Comparison of ENCODE assay signal across 9 cellular contexts in the genomic region with DNA sequence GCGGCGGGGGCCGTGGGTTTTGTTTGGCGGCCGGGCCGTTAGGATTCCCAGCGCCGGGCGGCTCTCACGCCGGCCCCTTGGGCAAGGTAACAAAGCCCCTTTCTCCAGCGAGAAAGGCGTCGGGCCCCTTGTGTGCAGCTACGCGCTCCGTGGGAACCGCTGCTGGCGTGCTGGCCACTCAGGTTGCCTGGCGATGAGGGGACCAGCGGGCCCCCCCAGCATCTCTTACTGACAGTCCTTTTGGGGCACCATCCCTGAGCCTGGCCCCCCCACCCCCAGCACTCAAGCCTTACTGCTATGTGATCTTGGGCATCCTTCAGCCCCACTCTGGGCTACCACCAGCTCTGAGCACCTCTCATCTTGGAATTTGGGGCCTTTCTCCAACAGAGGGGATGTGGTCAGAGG. TPM values are rescaled to one million over a fixed set of nuclear protein-coding genes. Genes with fewer than 3 reads are reported as not detected.
DNase-seq lines count a peak whose midpoint lies in the region; ATAC-seq and TF ChIP-seq lines count a peak whose summit lies in the region.
"Had no signal": no experiment of that assay in that cellular context is flagged by ENCODE, and none has a peak within 500 bp of the region (broad histone marks: within the 10 kb centered on the region; RNA-seq: fewer than 3 reads in every experiment).

No MANE protein-coding gene starts in this region.

- no peak for TF ChIP-seq POLR2A in body of pancreas (IDR thresholded peaks at IDR 0.05)

- intact Hi-C loops in heart right ventricle (cut with DNase I) = loop anchor here in 4 of 10 donors (5.0 kb wide), 4 partner anchors 34 to 49 kb away; a partner anchor contains a TSS
- intact Hi-C loops in left ventricle myocardium superior (cut with micrococcal nuclease) = no loop called here
- intact Hi-C loops in body of pancreas (cut with DNase I) = no loop called here

- peaks cover 27 to 91% (median 59%) of the 10 kb centered on the region in 9 donors for H3K4me1 ChIP-seq in heart right ventricle
- peaks cover 69% of the 10 kb centered on the region for H3K4me1 ChIP-seq in body of pancreas
- no peaks in the 10 kb centered on the region for H3K4me1 ChIP-seq in urinary bladder (ENCODE audit: insufficient read depth)

- peaks cover 0 to 33% (median 6%) of the 10 kb centered on the region in 7 donors for H3K27me3 ChIP-seq in heart right ventricle
- no peaks in the 10 kb centered on the region for H3K27me3 ChIP-seq in body of pancreas

- DNase-seq in heart right ventricle (no peak), left ventricle myocardium superior (no peak), body of pancreas (peak in 1 of 4 donors; percentile 25), midbrain (lab: John Stamatoyannopoulos, UW) (peak; percentile 9), GM10266 (ENCODE audit: extremely low spot score) (no peak)

- H3K27ac ChIP-seq in heart right ventricle (peak overlapping the region in 9 of 10 donors; percentile 39 to 87 (median 79)), body of pancreas (peak overlapping the region; percentile 89 to 98 (median 93)), urinary bladder (ENCODE audit: low read depth) (no peak overlapping the region)

- H3K4me3 ChIP-seq in heart right ventricle (peak overlapping the region; percentile 33 to 82 (median 66)), body of pancreas (peak overlapping the region; percentile 44 to 68), urinary bladder (ENCODE audit: low read depth, low read length) (peak overlapping the region; percentile 58)

- H3K36me3 ChIP-seq in heart right ventricle = peaks cover 0 to 18% (median 4%) of the 10 kb centered on the region in 9 donors
- H3K36me3 ChIP-seq in body of pancreas (replicated peaks in 1 of 2; ENCODE audit: insufficient read depth in 1 of 2, low read depth in 2 of 2) = no peaks in the 10 kb centered on the region
- no peaks in the 10 kb centered on the region for H3K36me3 ChIP-seq in urinary bladder (ENCODE audit: insufficient read depth)

- TF ChIP-seq CTCF in heart right ventricle (IDR thresholded peaks at IDR 0.05) (no peak), body of pancreas (IDR thresholded peaks at IDR 0.05) (no peak), GM10266 (IDR thresholded peaks at IDR 0.05; ENCODE audit: control insufficient read depth, insufficient read depth, low read depth, missing control alignments) (no peak)

- no peaks in the 10 kb centered on the region for H3K9me3 ChIP-seq in heart right ventricle
- no peaks in the 10 kb centered on the region for H3K9me3 ChIP-seq in body of pancreas

- no peak for ATAC-seq in heart right ventricle
- ATAC-seq in left ventricle myocardium superior = no peak
- no peak for ATAC-seq in body of pancreas
- no peak for ATAC-seq in GM18861 (IDR thresholded peaks at IDR 0.05; ENCODE audit: unreplicated experiment)
- no peak for ATAC-seq in GM19397 (IDR thresholded peaks at IDR 0.05; ENCODE audit: unreplicated experiment)

- WGBS in heart right ventricle, 2 donors = 16% methylated on average over 20 to 21 of the region's 21 CpGs
- WGBS in body of pancreas, 2 donors = 6% methylated on average over 21 of the region's 21 CpGs; no CpG with 5 or more reads in 1 of the 2 donors
- 38% methylated on average over 21 of the region's 21 CpGs for WGBS in urinary bladder

RNA-seq across cellular contexts. Expression of a gene that starts 1.8 kb away (rescaled TPM):
- 10 to 100 TPM in 4 of 10 donors, 1 to 10 TPM in 6; 2.4 to 11.8 (median 9.0) TPM for total RNA-seq in heart right ventricle
- 10 to 100 TPM in 1 of 2 donors, 1 to 10 TPM in 1; 7.2 to 10.8 TPM for polyA plus RNA-seq in heart right ventricle
- total RNA-seq in left ventricle myocardium superior = 6.4 TPM
- total RNA-seq in body of pancreas = 100 to 1,000 TPM in 1 of 2 donors, 10 to 100 TPM in 1; 47.8 to 142 TPM
- total RNA-seq in urinary bladder = 16.8 TPM
- polyA plus RNA-seq in urinary bladder = 10.7 TPM

RNA-seq across cellular contexts. Expression of a gene that starts 34.0 kb away (rescaled TPM):
- total RNA-seq in heart right ventricle (10 to 100 TPM; 10.6 to 18.2 (median 12.8) TPM), left ventricle myocardium superior (16.5 TPM), body of pancreas (10 to 100 TPM; 36.6 to 46.8 TPM), urinary bladder (18.2 TPM)
- polyA plus RNA-seq in heart right ventricle (10 to 100 TPM; 16.8 to 22.8 TPM), urinary bladder (30.9 TPM)

RNA-seq across cellular contexts. Expression of a gene that starts 37.4 kb away (rescaled TPM):
- 10 to 100 TPM in 4 of 10 donors, 1 to 10 TPM in 6; 7.8 to 13.8 (median 9.4) TPM for total RNA-seq in heart right ventricle
- 1 to 10 TPM; 4.2 to 5.0 TPM for polyA plus RNA-seq in heart right ventricle
- total RNA-seq in left ventricle myocardium superior = 11.9 TPM
- total RNA-seq in body of pancreas = 10 to 100 TPM in 1 of 2 donors, 1 to 10 TPM in 1; 7.8 to 73.2 TPM
- 9.3 TPM for total RNA-seq in urinary bladder
- polyA plus RNA-seq in urinary bladder = 8.9 TPM

RNA-seq across cellular contexts. Expression of a gene that starts 45.1 kb away (rescaled TPM):
- total RNA-seq in heart right ventricle (not detected), left ventricle myocardium superior (not detected), body of pancreas (not detected), urinary bladder (not detected)
- polyA plus RNA-seq in heart right ventricle (not detected), urinary bladder (not detected)
- total RNA-seq: activated CD8-positive, alpha-beta memory T cell treated with anti-CD3 and anti-CD28 coated beads for 36 hours had no signal
